ENCODE assay signal across 22 cellular contexts in the genomic region with DNA sequence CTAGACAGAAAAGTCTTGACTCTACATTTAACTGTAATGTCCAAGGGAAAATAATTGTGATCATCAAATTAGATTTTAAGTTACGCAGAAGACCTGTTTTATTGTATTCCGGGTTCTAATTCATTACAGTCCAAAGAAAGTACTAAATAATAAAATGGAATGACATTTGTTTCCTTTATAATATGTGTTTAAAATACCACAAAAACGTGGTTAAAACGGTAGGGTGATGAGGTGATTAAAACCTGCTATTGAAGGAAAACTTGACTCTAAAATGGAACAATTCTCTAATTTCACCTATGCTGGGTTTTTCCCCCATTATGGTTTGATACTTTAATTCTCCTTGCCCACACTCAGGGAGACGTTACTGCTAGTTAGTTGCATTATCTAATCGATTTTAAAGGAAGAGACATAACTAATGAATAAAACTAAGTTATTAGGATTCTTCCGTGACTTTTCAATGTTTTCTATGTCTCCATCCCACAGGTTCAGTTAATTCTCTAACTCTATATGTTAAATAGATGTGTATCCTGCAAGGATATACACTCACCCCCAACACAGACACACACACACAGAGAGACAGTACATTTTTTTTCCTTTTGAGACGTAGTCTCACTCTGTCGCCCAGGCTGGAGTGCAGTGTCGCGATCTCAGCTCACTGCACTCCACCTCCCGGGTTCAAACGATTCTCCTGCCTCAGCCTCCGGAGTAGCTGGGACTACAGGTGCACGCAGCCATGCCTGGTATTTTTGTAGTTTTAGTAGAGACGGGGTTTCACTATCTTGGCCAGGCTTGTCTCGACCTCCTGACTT.
"Had no signal": no experiment of that assay in that cellular context is flagged by ENCODE, and none has a peak within 500 bp of the region (broad histone marks: within the 10 kb centered on the region; RNA-seq: fewer than 3 reads in every experiment).

No MANE protein-coding gene starts in this region.

- H3K27me3 Mint-ChIP-seq: memory B cell; stimulated activated naive B cell treated with anti-CD40 and anti-IgM and Interleukin-4, amounts not matched to agents 10 μg/mL and 1 μg/mL and 100 μg/mL, for 72 hours; type B pancreatic cell had no signal

- H3K9me3 Mint-ChIP-seq: memory B cell; mesothelial cell of epicardium; natural killer cell; neural crest cell; stimulated activated naive B cell treated with anti-CD40 and anti-IgM and Interleukin-4, amounts not matched to agents 10 μg/mL and 1 μg/mL and 100 μg/mL, for 72 hours; type B pancreatic cell had no signal

- H2AFZ ChIP-seq: hepatocyte had no signal

- H3K27me3 ChIP-seq: hepatocyte, sigmoid colon, suprapubic skin, thyroid gland had no signal

- H3K36me3 ChIP-seq: left ventricle myocardium inferior, lower lobe of right lung, sigmoid colon, suprapubic skin, thyroid gland had no signal

- H3K79me2 ChIP-seq: hepatocyte had no signal

- H3K27ac Mint-ChIP-seq: memory B cell; mesothelial cell of epicardium; natural killer cell; stimulated activated naive B cell treated with anti-CD40 and anti-IgM and Interleukin-4, amounts not matched to agents 10 μg/mL and 1 μg/mL and 100 μg/mL, for 72 hours; type B pancreatic cell had no signal

- DNase-seq: dorsolateral prefrontal cortex; effector CD8-positive, alpha-beta T cell; foreskin melanocyte; head of caudate nucleus; kidney; left cardiac atrium; left ventricle myocardium inferior; lower lobe of right lung; natural killer cell; posterior cingulate gyrus; sigmoid colon; stimulated activated CD4-positive, alpha-beta T cell treated with anti-CD3 and anti-CD28 coated beads, Interleukin-2, amount 100 ng/mL, for 24 hours; stimulated activated CD4-positive, alpha-beta T cell treated with anti-CD3 and anti-CD28 coated beads, Interleukin-4, amount 100 ng/mL, for 4 hours; stimulated activated naive B cell treated with anti-CD40 and anti-IgM and Interleukin-4, amounts not matched to agents 10 μg/mL and 1 μg/mL and 100 μg/mL, for 72 hours; thyroid gland had no signal

- H3K36me3 Mint-ChIP-seq: memory B cell; mesothelial cell of epicardium; natural killer cell; stimulated activated naive B cell treated with anti-CD40 and anti-IgM and Interleukin-4, amounts not matched to agents 10 μg/mL and 1 μg/mL and 100 μg/mL, for 72 hours; type B pancreatic cell had no signal

- H3K27ac ChIP-seq: dorsolateral prefrontal cortex, hepatocyte, left ventricle myocardium inferior, lower lobe of right lung, sigmoid colon, skin epidermis, suprapubic skin, thyroid gland had no signal

- H3K9me3 ChIP-seq: left ventricle myocardium inferior, lower lobe of right lung, sigmoid colon, suprapubic skin, thyroid gland had no signal

- H3K4me2 ChIP-seq: hepatocyte had no signal

- ATAC-seq: left cardiac atrium; lower lobe of right lung; natural killer cell; stimulated activated naive B cell treated with anti-CD40 and anti-IgM and Interleukin-4, amounts not matched to agents 10 μg/mL and 1 μg/mL and 100 μg/mL, for 72 hours had no signal

- H3K4me3 ChIP-seq: dorsolateral prefrontal cortex, hepatocyte, left ventricle myocardium inferior, lower lobe of right lung, sigmoid colon, skin epidermis, suprapubic skin, thyroid gland had no signal

- H3K4me1 Mint-ChIP-seq: mesothelial cell of epicardium, neural crest cell had no signal

- H3K4me3 Mint-ChIP-seq: memory B cell; mesothelial cell of epicardium; natural killer cell; neural crest cell; stimulated activated naive B cell treated with anti-CD40 and anti-IgM and Interleukin-4, amounts not matched to agents 10 μg/mL and 1 μg/mL and 100 μg/mL, for 72 hours; type B pancreatic cell had no signal

- H3K4me1 ChIP-seq: left ventricle myocardium inferior, lower lobe of right lung, sigmoid colon, suprapubic skin, thyroid gland had no signal
